ENCODE assay signal across 9 cellular contexts in the genomic region with DNA sequence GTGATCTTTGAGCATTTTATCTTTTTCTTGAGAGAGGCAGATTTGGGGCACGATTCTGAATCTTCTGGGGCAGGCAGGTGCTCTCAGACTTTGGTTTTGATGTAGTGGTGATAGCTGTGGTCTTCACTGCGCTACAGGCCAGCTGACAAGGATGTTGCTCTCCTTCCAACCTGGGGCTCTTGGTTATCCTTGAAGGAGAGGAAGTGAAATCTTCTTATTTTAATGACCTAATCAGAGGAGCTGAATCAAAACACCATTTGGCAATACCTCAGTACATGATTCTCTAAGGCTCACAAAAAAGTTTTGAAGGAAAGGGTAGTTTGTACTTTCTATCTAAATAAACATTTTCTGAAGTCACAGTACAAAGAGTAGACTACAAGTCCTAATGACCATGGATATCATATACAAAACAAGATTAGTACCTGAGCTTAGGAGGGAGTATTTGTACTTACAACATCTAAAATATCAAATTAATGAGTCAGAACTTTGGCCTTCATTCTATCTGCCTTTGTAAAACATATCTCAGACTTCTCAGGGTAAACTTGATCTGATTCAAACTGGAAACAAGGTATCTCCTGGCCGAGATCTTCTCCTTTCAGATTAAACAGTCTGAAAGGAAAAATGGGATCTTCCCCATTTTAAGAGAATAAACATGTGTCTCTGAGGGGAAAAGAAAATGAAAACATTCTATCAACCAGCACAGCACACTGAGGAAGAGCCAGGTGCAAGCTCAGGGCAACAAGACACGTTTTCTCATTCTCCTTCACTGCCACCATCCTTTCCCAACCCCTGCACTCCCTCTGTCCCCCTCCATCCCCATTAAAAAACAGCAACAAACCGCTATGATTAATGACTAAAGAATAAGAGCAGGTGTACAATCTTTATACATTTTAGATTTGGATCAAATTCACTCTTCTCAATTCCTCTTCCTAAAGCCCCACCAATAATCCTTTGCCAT.
DNase-seq lines count a peak whose midpoint lies in the region; ATAC-seq and TF ChIP-seq lines count a peak whose summit lies in the region.
"Had no signal": no experiment of that assay in that cellular context is flagged by ENCODE, and none has a peak within 500 bp of the region (broad histone marks: within the 10 kb centered on the region; RNA-seq: fewer than 3 reads in every experiment).

No MANE protein-coding gene starts in this region.

- intact Hi-C loops in activated CD4-positive, alpha-beta T cell treated with anti-CD3 and anti-CD28 coated beads for 36 hours (cut with DNase I, micrococcal nuclease), result loop anchor here (1.0 to 2.0 kb wide), 3 partner anchors 69 to 560 kb away; a partner anchor contains a TSS
- intact Hi-C loops in sigmoid colon (cut with DNase I), result no loop called here

- peaks cover 23% of the 10 kb centered on the region for H3K4me1 Mint-ChIP-seq in activated CD4-positive, alpha-beta T cell treated with anti-CD3 and anti-CD28 coated beads for 36 hours

- H3K36me3 ChIP-seq in Karpas-422 (ENCODE audit: insufficient read depth, low read length) (no peaks in the 10 kb centered on the region), sigmoid colon (no peaks in the 10 kb centered on the region)

- H3K9ac ChIP-seq in Karpas-422 (ENCODE audit: low read length), result peak overlapping the region; percentile 71

- TF ChIP-seq EP300 in sigmoid colon (IDR thresholded peaks at IDR 0.05), result no peak

- WGBS in sigmoid colon, 2 donors, result 52 to 61% methylated on average over 5 of the region's 5 CpGs

- peak overlapping the region; percentile 86 for H3K27ac Mint-ChIP-seq in activated CD4-positive, alpha-beta T cell treated with anti-CD3 and anti-CD28 coated beads for 36 hours

- no peaks in the 10 kb centered on the region for H3K36me3 Mint-ChIP-seq in activated CD4-positive, alpha-beta T cell treated with anti-CD3 and anti-CD28 coated beads for 36 hours (ENCODE audit: low read depth)

- no peaks in the 10 kb centered on the region for H3K27me3 ChIP-seq in Karpas-422 (ENCODE audit: low read length)
- H3K27me3 ChIP-seq in sigmoid colon, result no peaks in the 10 kb centered on the region

- CTCF ChIA-PET in activated CD4-positive, alpha-beta T cell treated with anti-CD3 and anti-CD28 coated beads for 36 hours (lab: Charles Lee), result interaction anchor here (0.8 to 1.4 kb wide), 5 partner anchors 9 to 70 kb away, joined by 3 to 6 read pairs (median 3); a partner anchor contains a TSS

- H4K20me1 ChIP-seq in Karpas-422 (ENCODE audit: insufficient read depth, low read depth, low read length), result no peaks in the 10 kb centered on the region

- peak overlapping the region; percentile 58 for H3K4me3 ChIP-seq in Karpas-422 (ENCODE audit: low read length)
- no peak overlapping the region for H3K4me3 ChIP-seq in choroid plexus epithelial cell (ENCODE audit: low read depth, low read length)
- H3K4me3 ChIP-seq in sigmoid colon, result peak overlapping the region in 1 of 4 donors; percentile 5

- no peak for ATAC-seq in activated CD4-positive, alpha-beta T cell treated with anti-CD3 and anti-CD28 coated beads for 36 hours
- ATAC-seq in HG03565 (IDR thresholded peaks at IDR 0.05; ENCODE audit: unreplicated experiment), result no peak

- H3K9me3 Mint-ChIP-seq in activated CD4-positive, alpha-beta T cell treated with anti-CD3 and anti-CD28 coated beads for 36 hours (ENCODE audit: low read depth), result no peaks in the 10 kb centered on the region

- H3K4me2 ChIP-seq in Karpas-422 (ENCODE audit: low read depth, low read length, poor library complexity, severe bottlenecking), result peak overlapping the region; percentile 73

- peak overlapping the region; percentile 38 for H3K4me3 Mint-ChIP-seq in activated CD4-positive, alpha-beta T cell treated with anti-CD3 and anti-CD28 coated beads for 36 hours

- H3K9me2 ChIP-seq in Karpas-422 (replicated peaks; ENCODE audit: insufficient read depth, low read length), result no peaks in the 10 kb centered on the region

- no peak for TF ChIP-seq POLR2A in sigmoid colon (IDR thresholded peaks at IDR 0.05)

- no peak for DNase-seq in activated CD4-positive, alpha-beta T cell treated with anti-CD3 and anti-CD28 coated beads for 36 hours
- DNase-seq in activated CD4-positive, alpha-beta T cell treated with anti-CD3 and anti-CD28 coated beads for 48 hours, result no peak
- DNase-seq in Karpas-422, result peak; percentile 55
- peak; percentile 63 for DNase-seq in choroid plexus epithelial cell (ENCODE audit: low read depth)
- DNase-seq in sigmoid colon, result no peak
- no peak for DNase-seq in NCI-H1417 (lab: John Stamatoyannopoulos, UW)
- DNase-seq in NCI-H2171 (lab: John Stamatoyannopoulos, UW), result no peak

- H3K27ac ChIP-seq in Karpas-422 (ENCODE audit: low read length) (peak overlapping the region; percentile 92), sigmoid colon (peak overlapping the region in 3 of 4 donors; percentile 22 to 53 (median 33))
- H3K27ac ChIP-seq: VCaP had no signal

- H3K9me3 ChIP-seq in Karpas-422 (ENCODE audit: low read length), result no peaks in the 10 kb centered on the region
- H3K9me3 ChIP-seq in sigmoid colon, result no peaks in the 10 kb centered on the region

- H3K79me2 ChIP-seq in Karpas-422 (ENCODE audit: low read length), result no peaks in the 10 kb centered on the region

- no peak for TF ChIP-seq CTCF in choroid plexus epithelial cell (conservative IDR thresholded peaks at IDR 0.05; ENCODE audit: low read depth, low read length)
- TF ChIP-seq CTCF in sigmoid colon (IDR thresholded peaks at IDR 0.05), result no peak

- H3K27me3 Mint-ChIP-seq in activated CD4-positive, alpha-beta T cell treated with anti-CD3 and anti-CD28 coated beads for 36 hours, result no peaks in the 10 kb centered on the region

- POLR2A ChIA-PET in activated CD4-positive, alpha-beta T cell treated with anti-CD3 and anti-CD28 coated beads for 36 hours (lab: Charles Lee), result interaction anchor here (0.6 kb wide), 1 partner anchor 273 kb away, joined by 3 read pairs; no protein-coding TSS in a partner anchor

- H2AFZ ChIP-seq in Karpas-422 (ENCODE audit: low read length), result peak overlapping the region; percentile 57

- H3K4me1 ChIP-seq in Karpas-422 (ENCODE audit: low read length) (peaks cover 32% of the 10 kb centered on the region), sigmoid colon (peaks cover 0 to 23% (median 15%) of the 10 kb centered on the region in 4 donors)

Comparison
In these comparisons a context has a peak if more than half of its experiments do, and no peak if none do; other contexts are left out.
1. DNase-seq: peak in Karpas-422 (single experiment) and choroid plexus epithelial cell (single experiment); none in activated CD4-positive, alpha-beta T cell treated with anti-CD3 and anti-CD28 coated beads for 36 hours (single experiment), activated CD4-positive, alpha-beta T cell treated with anti-CD3 and anti-CD28 coated beads for 48 hours (single experiment), sigmoid colon (single experiment), NCI-H1417 (0 of 3) and NCI-H2171 (single experiment).